ENCODE assay signal across 15 cellular contexts in genomic region chr2:159093496-159093895, GRCh38.
DNase-seq lines count a peak whose midpoint lies in the region; ATAC-seq, FAIRE-seq and TF ChIP-seq lines count a peak whose summit lies in the region.
"Had no signal": no experiment of that assay in that cellular context is flagged by ENCODE, and none has a peak within 500 bp of the region (broad histone marks: within the 10 kb centered on the region; RNA-seq: fewer than 3 reads in every experiment).

No MANE protein-coding gene starts in this region.

- WGBS in HepG2 (ENCODE audit: low lambda C conversion rate): 40% methylated on average over 2 of the region's 2 CpGs

- H3K4me1 Mint-ChIP-seq in activated CD8-positive, alpha-beta T cell treated with anti-CD3 and anti-CD28 coated beads for 36 hours (ENCODE audit: low read depth): peaks cover 51% of the 10 kb centered on the region

- CTCF ChIA-PET in activated CD8-positive, alpha-beta T cell treated with anti-CD3 and anti-CD28 coated beads for 36 hours (lab: Charles Lee): interaction anchor here (3.5 kb wide), 1 partner anchor 26 kb away, joined by 19 read pairs; no protein-coding TSS in a partner anchor
- CTCF ChIA-PET in HepG2 (lab: Yijun Ruan, JAX; ENCODE audit: low intra/inter-chr PET ratio, low total read pairs): no interaction called here

- H2AFZ ChIP-seq in HepG2 (ENCODE audit: low read length): no peak overlapping the region

- intact Hi-C loops in left cardiac atrium (cut with DNase I): no loop called here
- intact Hi-C loops in activated CD8-positive, alpha-beta T cell treated with anti-CD3 and anti-CD28 coated beads for 36 hours (cut with micrococcal nuclease): no loop called here
- intact Hi-C loops in mucosa of descending colon (cut with DNase I, micrococcal nuclease): no loop called here
- intact Hi-C loops in gastrocnemius medialis (cut with DNase I; ENCODE audit: low total_unique reads): no loop called here
- intact Hi-C loops in HepG2 (cut with micrococcal nuclease; ENCODE audit: unreplicated experiment): no loop called here

- ATAC-seq in left cardiac atrium: no peak
- no peak for ATAC-seq in activated CD8-positive, alpha-beta T cell treated with anti-CD3 and anti-CD28 coated beads for 36 hours
- peak; percentile 77 for ATAC-seq in mucosa of descending colon
- no peak for ATAC-seq in gastrocnemius medialis
- no peak for ATAC-seq in HepG2
- no peak for ATAC-seq in GM18511 (IDR thresholded peaks at IDR 0.05; ENCODE audit: unreplicated experiment)

- no TSS peak for BruUV-seq in HepG2 (replicated peaks; lab: Mats Ljungman, UMichigan)

- no peak overlapping the region for H3K4me3 Mint-ChIP-seq in activated CD8-positive, alpha-beta T cell treated with anti-CD3 and anti-CD28 coated beads for 36 hours

- TF ChIP-seq RAD21 in HepG2 (CRISPR knock-in tag; IDR thresholded peaks at IDR 0.05): no peak

- peaks cover 14% of the 10 kb centered on the region for H3K9me3 Mint-ChIP-seq in activated CD8-positive, alpha-beta T cell treated with anti-CD3 and anti-CD28 coated beads for 36 hours

- H4K20me1 ChIP-seq in HepG2 (ENCODE audit: insufficient read depth, low read length): no peaks in the 10 kb centered on the region

- H3K9me3 ChIP-seq in right atrium auricular region: peaks cover 0 to 8% of the 10 kb centered on the region in 2 donors
- peaks cover 8% of the 10 kb centered on the region for H3K9me3 ChIP-seq in mucosa of descending colon
- no peaks in the 10 kb centered on the region for H3K9me3 ChIP-seq in gastrocnemius medialis
- peaks cover 14% of the 10 kb centered on the region for H3K9me3 ChIP-seq in HepG2 (ENCODE audit: low read length)
- H3K9me3 ChIP-seq: right lobe of liver had no signal

- H3K27me3 ChIP-seq in right atrium auricular region: no peaks in the 10 kb centered on the region
- H3K27me3 ChIP-seq in gastrocnemius medialis: no peaks in the 10 kb centered on the region
- no peaks in the 10 kb centered on the region for H3K27me3 ChIP-seq in HepG2 (ENCODE audit: control insufficient read depth in 1 of 2, insufficient read depth in 2 of 2, low read length in 2 of 2)
- H3K27me3 ChIP-seq: right lobe of liver had no signal

- H3K4me1 ChIP-seq in right atrium auricular region (peaks cover 0 to 84% of the 10 kb centered on the region in 2 donors), mucosa of descending colon (ENCODE audit: low read depth) (peaks cover 44% of the 10 kb centered on the region), gastrocnemius medialis (peaks cover 44 to 61% of the 10 kb centered on the region in 2 donors), HepG2 (ENCODE audit: insufficient read depth, low read length) (peaks cover 13% of the 10 kb centered on the region)

- TF ChIP-seq EP300 in HepG2 (IDR thresholded peaks at IDR 0.05; ENCODE audit: low read depth in 2 of 2, low read length in 2 of 2) (no peak), HepG2 (CRISPR knock-in tag; IDR thresholded peaks at IDR 0.05; ENCODE audit: borderline replicate concordance) (no peak)

- TF ChIP-seq CTCF in right atrium auricular region (IDR thresholded peaks at IDR 0.05) (no peak), mucosa of descending colon (IDR thresholded peaks at IDR 0.05) (no peak), gastrocnemius medialis (IDR thresholded peaks at IDR 0.05 in 4 of 5, conservative IDR thresholded peaks at IDR 0.05 in 1 of 5) (no peak), HepG2 (CRISPR knock-in tag; IDR thresholded peaks at IDR 0.05) (no peak)
- TF ChIP-seq CTCF in activated CD8-positive, alpha-beta T cell treated with anti-CD3 and anti-CD28 coated beads for 36 hours (IDR thresholded peaks at IDR 0.05): no peak

- no peak overlapping the region for H3K4me2 ChIP-seq in HepG2 (ENCODE audit: low read depth, low read length)

- H3K79me2 ChIP-seq in HepG2 (ENCODE audit: insufficient read depth, low read length): no peaks in the 10 kb centered on the region

- H3K9ac ChIP-seq in HepG2 (ENCODE audit: insufficient read depth, low read depth, low read length): no peak overlapping the region

- in situ Hi-C loops in gastrocnemius medialis (cut with MboI; ENCODE audit: low sequenced_read_pairs in 4 of 4) (no loop called here), HepG2 (cut with HindIII; ENCODE audit: extremely low pct_ligation_motif_present, low pct_unique_long_range_greater_than_20kb) (no loop called here)

- no peak overlapping the region for H3K4me3 ChIP-seq in right atrium auricular region
- no peak overlapping the region for H3K4me3 ChIP-seq in mucosa of descending colon
- H3K4me3 ChIP-seq in gastrocnemius medialis: no peak overlapping the region
- no peak overlapping the region for H3K4me3 ChIP-seq in HepG2 (replicated peaks in 1 of 3; ENCODE audit: insufficient read depth in 1 of 3, low read depth in 2 of 3, low read length in 3 of 3)
- H3K4me3 ChIP-seq: right lobe of liver had no signal

- H3K36me3 ChIP-seq in right atrium auricular region (peaks cover 9% of the 10 kb centered on the region), mucosa of descending colon (ENCODE audit: low read depth) (no peaks in the 10 kb centered on the region), gastrocnemius medialis (no peaks in the 10 kb centered on the region), HepG2 (replicated peaks in 1 of 2; ENCODE audit: control insufficient read depth in 1 of 2, insufficient read depth in 2 of 2, low read length in 2 of 2) (no peaks in the 10 kb centered on the region)
- H3K36me3 ChIP-seq: right lobe of liver had no signal

- DNase-seq in right atrium auricular region (ENCODE audit: low spot score) (no peak), left cardiac atrium (no peak), mucosa of descending colon (peak in 1 of 3 donors; percentile 77), gastrocnemius medialis (no peak), EL (no peak), HepG2 (ENCODE audit: low spot score) (no peak)
- no peak for DNase-seq in activated CD8-positive, alpha-beta T cell treated with anti-CD3 and anti-CD28 coated beads for 36 hours
- DNase-seq: amygdala; hippocampal formation; NCI-H1048; right lobe of liver; stimulated activated naive CD4-positive, alpha-beta T cell treated with Interleukin-2 at 50 U/mL for 16 hours had no signal

- TF ChIP-seq POLR2A in gastrocnemius medialis (IDR thresholded peaks at IDR 0.05): no peak
- no peak for TF ChIP-seq POLR2A in HepG2 (IDR thresholded peaks at IDR 0.05; ENCODE audit: insufficient read depth in 1 of 2, low read depth in 2 of 2, low read length in 2 of 2)

- peaks cover 14% of the 10 kb centered on the region for H3K36me3 Mint-ChIP-seq in activated CD8-positive, alpha-beta T cell treated with anti-CD3 and anti-CD28 coated beads for 36 hours (ENCODE audit: low read depth)

- H3K27ac ChIP-seq in right atrium auricular region (peak overlapping the region; percentile 37 to 84), gastrocnemius medialis (peak overlapping the region in 2 of 4 donors; percentile 64 to 68), HepG2 (ENCODE audit: extremely low read length, insufficient read depth, low read length) (no peak overlapping the region)

- H3K27ac Mint-ChIP-seq in activated CD8-positive, alpha-beta T cell treated with anti-CD3 and anti-CD28 coated beads for 36 hours: peak overlapping the region; percentile 73

- no peaks in the 10 kb centered on the region for H3K27me3 Mint-ChIP-seq in activated CD8-positive, alpha-beta T cell treated with anti-CD3 and anti-CD28 coated beads for 36 hours

- POLR2A ChIA-PET in activated CD8-positive, alpha-beta T cell treated with anti-CD3 and anti-CD28 coated beads for 36 hours (lab: Charles Lee): interaction anchor here (0.6 to 0.8 kb wide), 2 partner anchors 15 to 55 kb away, joined by 3 read pairs; no protein-coding TSS in a partner anchor
- POLR2A ChIA-PET in HepG2 (lab: Yijun Ruan, JAX): no interaction called here

- no peak for FAIRE-seq in HepG2 (lab: Jason Lieb, UNC)
- FAIRE-seq: GM19239, TTC549 had no signal

TF ChIP-seq in HepG2, 621 proteins besides CTCF, POLR2A, EP300 and RAD21 (continues in another document):
- no peak for TF ChIP-seq BRF2 (CRISPR knock-in tag; IDR thresholded peaks at IDR 0.05)
- no peak for TF ChIP-seq ASH2L (IDR thresholded peaks at IDR 0.05; ENCODE audit: insufficient read length, low read depth, low read length)
- no peak for TF ChIP-seq ZNF709 (CRISPR knock-in tag; IDR thresholded peaks at IDR 0.05)
- no peak for TF ChIP-seq SP140L (CRISPR knock-in tag; IDR thresholded peaks at IDR 0.05; ENCODE audit: borderline replicate concordance)
- no peak for TF ChIP-seq GTF2F1 (IDR thresholded peaks at IDR 0.05; ENCODE audit: low read length)
- no peak for TF ChIP-seq DNMT3B (CRISPR knock-in tag; conservative IDR thresholded peaks at IDR 0.05)
- TF ChIP-seq ZNF800 (CRISPR knock-in tag; IDR thresholded peaks at IDR 0.05): no peak
- TF ChIP-seq AGO1 (IDR thresholded peaks at IDR 0.05; ENCODE audit: low read depth, low read length, poor library complexity, severe bottlenecking): no peak
- no peak for TF ChIP-seq ZNF841 (CRISPR knock-in tag; IDR thresholded peaks at IDR 0.05; ENCODE audit: borderline replicate concordance)
- TF ChIP-seq MTF2 (CRISPR knock-in tag; IDR thresholded peaks at IDR 0.05; ENCODE audit: borderline replicate concordance): no peak
